8 cellular contexts compared by ENCODE assay signal in the genomic region with DNA sequence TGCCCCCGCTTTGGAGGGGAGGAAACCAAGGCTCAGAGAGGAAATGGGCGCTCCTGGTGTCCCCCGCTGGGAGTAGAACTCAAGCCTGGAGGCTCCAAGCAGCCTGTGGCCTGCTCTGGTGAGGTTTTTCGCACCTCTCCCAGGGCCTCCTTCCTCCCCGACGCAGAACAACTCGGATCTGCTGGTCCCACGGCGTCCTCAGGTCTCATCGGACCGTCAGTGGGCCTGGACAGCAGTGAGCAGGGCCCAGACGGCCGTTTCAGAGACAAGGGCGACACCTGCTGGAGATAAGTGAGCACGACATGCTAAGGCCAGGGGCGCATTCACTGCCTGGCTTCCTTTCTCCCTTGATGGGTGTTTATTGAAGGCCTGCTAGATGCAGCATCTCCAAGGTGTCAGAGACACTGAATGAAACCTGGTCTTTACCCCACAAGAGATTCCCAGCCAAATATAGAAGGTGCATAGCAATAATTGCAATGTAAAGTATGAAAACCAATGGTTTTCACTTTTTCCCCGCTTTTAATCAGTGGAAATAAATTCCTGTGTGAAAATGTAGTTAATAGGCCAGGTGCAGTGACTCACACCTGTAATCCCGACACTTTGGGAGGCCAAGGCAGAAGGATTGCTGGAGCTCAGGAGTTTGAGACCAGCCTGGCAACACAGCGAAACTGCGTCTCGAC. TPM values are rescaled to one million over a fixed set of nuclear protein-coding genes. Genes with fewer than 3 reads are reported as not detected.
DNase-seq lines count a peak whose midpoint lies in the region; ATAC-seq and TF ChIP-seq lines count a peak whose summit lies in the region.

No MANE protein-coding gene starts in this region.

- intact Hi-C loops in psoas muscle (cut with DNase I) (loop anchor here (1.0 to 10.0 kb wide), 5 partner anchors 251 to 444 kb away; a partner anchor contains a TSS), aorta (cut with DNase I) (loop anchor here (1.0 to 10.0 kb wide), 5 partner anchors 252 to 446 kb away; a partner anchor contains a TSS)

- H3K27me3 ChIP-seq in cardiac muscle cell (no peaks in the 10 kb centered on the region), psoas muscle (ENCODE audit: insufficient read depth in 3 of 3, low read length in 2 of 3) (peaks cover 0 to 7% (median 0%) of the 10 kb centered on the region in 3 donors), aorta (ENCODE audit: control insufficient read depth in 1 of 2, insufficient read depth in 2 of 2, low read length in 1 of 2) (no peaks in the 10 kb centered on the region)

- H3K36me3 ChIP-seq in cardiac muscle cell (no peaks in the 10 kb centered on the region), psoas muscle (ENCODE audit: insufficient read depth in 1 of 2, low read depth in 1 of 2) (no peaks in the 10 kb centered on the region), aorta (ENCODE audit: control insufficient read depth in 1 of 2, insufficient read depth in 2 of 2, low read length in 1 of 2) (no peaks in the 10 kb centered on the region)

- peak; percentile 99 for ATAC-seq in SK-N-SH treated with all-trans-retinoic acid at 6 μM for 48 hours
- ATAC-seq in psoas muscle, result peak; percentile 95 to 99 (median 96)
- peak; percentile 91 for ATAC-seq in aorta (ENCODE audit: low FRiP score)

- H3K27ac ChIP-seq in cardiac muscle cell, result no peak overlapping the region
- no peak overlapping the region for H3K27ac ChIP-seq in psoas muscle
- H3K27ac ChIP-seq in aorta (ENCODE audit: low read depth in 1 of 2, low read length in 2 of 2), result no peak overlapping the region

- H3K9me3 ChIP-seq in cardiac muscle cell (ENCODE audit: low read depth) (no peaks in the 10 kb centered on the region), psoas muscle (no peaks in the 10 kb centered on the region), aorta (ENCODE audit: control insufficient read depth, low read length) (no peaks in the 10 kb centered on the region)

- no peak overlapping the region for H3K4me3 ChIP-seq in cardiac muscle cell
- H3K4me3 ChIP-seq in psoas muscle, result no peak overlapping the region
- no peak overlapping the region for H3K4me3 ChIP-seq in aorta (ENCODE audit: low read length in 2 of 2)

- 30 to 32% (median 31%) methylated on average over 21 of the region's 21 CpGs for WGBS in psoas muscle, 3 donors
- 30% methylated on average over 21 of the region's 21 CpGs for WGBS in aorta, 2 donors

- DNase-seq in DMS53 (lab: John Stamatoyannopoulos, UW) (peak; percentile 80), H4 (ENCODE audit: low spot score) (peak; percentile 63), NCI-H1048 (lab: John Stamatoyannopoulos, UW) (peak; percentile 9), cardiac muscle cell (ENCODE audit: low read depth in 1 of 2, low spot score in 1 of 2) (peak; percentile 80 to 85), psoas muscle (peak; percentile 70 to 87), aorta (peak; percentile 75 to 90)
- peak; percentile 69 for DNase-seq in activated naive CD4-positive, alpha-beta T cell treated with anti-CD3 and anti-CD28 coated beads, Interleukin-2, amount 50 U/mL, for 16 hours

- TF ChIP-seq CTCF in cardiac muscle cell (IDR thresholded peaks at IDR 0.05; ENCODE audit: low read depth, low read length), result peak; percentile 95
- peak; percentile 96 for TF ChIP-seq CTCF in psoas muscle (IDR thresholded peaks at IDR 0.05)

- peaks cover under 1% of the 10 kb centered on the region for H3K4me1 ChIP-seq in cardiac muscle cell (ENCODE audit: low read depth)
- H3K4me1 ChIP-seq in psoas muscle, result no peaks in the 10 kb centered on the region
- no peaks in the 10 kb centered on the region for H3K4me1 ChIP-seq in aorta (ENCODE audit: control insufficient read depth in 1 of 2, insufficient read depth in 2 of 2, low read length in 2 of 2)

TF ChIP-seq in SK-N-SH treated with all-trans-retinoic acid at 6 μM for 48 hours, 23 proteins besides CTCF, POLR2A, EP300 and RAD21 (continues in another document):
- TF ChIP-seq SNAI2 (CRISPR knock-in tag; IDR thresholded peaks at IDR 0.05), result no peak
- TF ChIP-seq ISL1 (CRISPR knock-in tag; IDR thresholded peaks at IDR 0.05), result no peak
- TF ChIP-seq ARNTL (CRISPR knock-in tag; IDR thresholded peaks at IDR 0.05; ENCODE audit: borderline replicate concordance, low read depth), result no peak
- TF ChIP-seq, protein P1, sequence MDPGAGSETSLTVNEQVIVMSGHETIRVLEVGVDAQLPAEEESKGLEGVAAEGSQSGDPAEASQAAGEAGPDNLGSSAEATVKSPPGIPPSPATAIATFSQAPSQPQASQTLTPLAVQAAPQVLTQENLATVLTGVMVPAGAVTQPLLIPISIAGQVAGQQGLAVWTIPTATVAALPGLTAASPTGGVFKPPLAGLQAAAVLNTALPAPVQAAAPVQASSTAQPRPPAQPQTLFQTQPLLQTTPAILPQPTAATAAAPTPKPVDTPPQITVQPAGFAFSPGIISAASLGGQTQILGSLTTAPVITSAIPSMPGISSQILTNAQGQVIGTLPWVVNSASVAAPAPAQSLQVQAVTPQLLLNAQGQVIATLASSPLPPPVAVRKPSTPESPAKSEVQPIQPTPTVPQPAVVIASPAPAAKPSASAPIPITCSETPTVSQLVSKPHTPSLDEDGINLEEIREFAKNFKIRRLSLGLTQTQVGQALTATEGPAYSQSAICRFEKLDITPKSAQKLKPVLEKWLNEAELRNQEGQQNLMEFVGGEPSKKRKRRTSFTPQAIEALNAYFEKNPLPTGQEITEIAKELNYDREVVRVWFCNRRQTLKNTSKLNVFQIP (CRISPR knock-in tag; IDR thresholded peaks at IDR 0.05; ENCODE audit: borderline replicate concordance, low read depth), result no peak
- no peak for TF ChIP-seq TOX (CRISPR knock-in tag; IDR thresholded peaks at IDR 0.05; ENCODE audit: borderline replicate concordance)
- TF ChIP-seq RARB (CRISPR knock-in tag; IDR thresholded peaks at IDR 0.05), result no peak
- TF ChIP-seq, protein P2, sequence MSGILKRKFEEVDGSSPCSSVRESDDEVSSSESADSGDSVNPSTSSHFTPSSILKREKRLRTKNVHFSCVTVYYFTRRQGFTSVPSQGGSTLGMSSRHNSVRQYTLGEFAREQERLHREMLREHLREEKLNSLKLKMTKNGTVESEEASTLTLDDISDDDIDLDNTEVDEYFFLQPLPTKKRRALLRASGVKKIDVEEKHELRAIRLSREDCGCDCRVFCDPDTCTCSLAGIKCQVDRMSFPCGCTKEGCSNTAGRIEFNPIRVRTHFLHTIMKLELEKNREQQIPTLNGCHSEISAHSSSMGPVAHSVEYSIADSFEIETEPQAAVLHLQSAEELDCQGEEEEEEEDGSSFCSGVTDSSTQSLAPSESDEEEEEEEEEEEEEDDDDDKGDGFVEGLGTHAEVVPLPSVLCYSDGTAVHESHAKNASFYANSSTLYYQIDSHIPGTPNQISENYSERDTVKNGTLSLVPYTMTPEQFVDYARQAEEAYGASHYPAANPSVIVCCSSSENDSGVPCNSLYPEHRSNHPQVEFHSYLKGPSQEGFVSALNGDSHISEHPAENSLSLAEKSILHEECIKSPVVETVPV (CRISPR knock-in tag; IDR thresholded peaks at IDR 0.05), result no peak
- no peak for TF ChIP-seq TCF4 (CRISPR knock-in tag; IDR thresholded peaks at IDR 0.05; ENCODE audit: borderline replicate concordance)
- TF ChIP-seq, protein P3, sequence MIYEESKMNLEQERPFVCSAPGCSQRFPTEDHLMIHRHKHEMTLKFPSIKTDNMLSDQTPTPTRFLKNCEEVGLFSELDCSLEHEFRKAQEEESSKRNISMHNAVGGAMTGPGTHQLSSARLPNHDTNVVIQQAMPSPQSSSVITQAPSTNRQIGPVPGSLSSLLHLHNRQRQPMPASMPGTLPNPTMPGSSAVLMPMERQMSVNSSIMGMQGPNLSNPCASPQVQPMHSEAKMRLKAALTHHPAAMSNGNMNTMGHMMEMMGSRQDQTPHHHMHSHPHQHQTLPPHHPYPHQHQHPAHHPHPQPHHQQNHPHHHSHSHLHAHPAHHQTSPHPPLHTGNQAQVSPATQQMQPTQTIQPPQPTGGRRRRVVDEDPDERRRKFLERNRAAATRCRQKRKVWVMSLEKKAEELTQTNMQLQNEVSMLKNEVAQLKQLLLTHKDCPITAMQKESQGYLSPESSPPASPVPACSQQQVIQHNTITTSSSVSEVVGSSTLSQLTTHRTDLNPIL (CRISPR knock-in tag; IDR thresholded peaks at IDR 0.05; ENCODE audit: low read depth), result no peak
- no peak for TF ChIP-seq ZNF565 (CRISPR knock-in tag; conservative IDR thresholded peaks at IDR 0.05; ENCODE audit: low read depth)
- TF ChIP-seq, protein P4, sequence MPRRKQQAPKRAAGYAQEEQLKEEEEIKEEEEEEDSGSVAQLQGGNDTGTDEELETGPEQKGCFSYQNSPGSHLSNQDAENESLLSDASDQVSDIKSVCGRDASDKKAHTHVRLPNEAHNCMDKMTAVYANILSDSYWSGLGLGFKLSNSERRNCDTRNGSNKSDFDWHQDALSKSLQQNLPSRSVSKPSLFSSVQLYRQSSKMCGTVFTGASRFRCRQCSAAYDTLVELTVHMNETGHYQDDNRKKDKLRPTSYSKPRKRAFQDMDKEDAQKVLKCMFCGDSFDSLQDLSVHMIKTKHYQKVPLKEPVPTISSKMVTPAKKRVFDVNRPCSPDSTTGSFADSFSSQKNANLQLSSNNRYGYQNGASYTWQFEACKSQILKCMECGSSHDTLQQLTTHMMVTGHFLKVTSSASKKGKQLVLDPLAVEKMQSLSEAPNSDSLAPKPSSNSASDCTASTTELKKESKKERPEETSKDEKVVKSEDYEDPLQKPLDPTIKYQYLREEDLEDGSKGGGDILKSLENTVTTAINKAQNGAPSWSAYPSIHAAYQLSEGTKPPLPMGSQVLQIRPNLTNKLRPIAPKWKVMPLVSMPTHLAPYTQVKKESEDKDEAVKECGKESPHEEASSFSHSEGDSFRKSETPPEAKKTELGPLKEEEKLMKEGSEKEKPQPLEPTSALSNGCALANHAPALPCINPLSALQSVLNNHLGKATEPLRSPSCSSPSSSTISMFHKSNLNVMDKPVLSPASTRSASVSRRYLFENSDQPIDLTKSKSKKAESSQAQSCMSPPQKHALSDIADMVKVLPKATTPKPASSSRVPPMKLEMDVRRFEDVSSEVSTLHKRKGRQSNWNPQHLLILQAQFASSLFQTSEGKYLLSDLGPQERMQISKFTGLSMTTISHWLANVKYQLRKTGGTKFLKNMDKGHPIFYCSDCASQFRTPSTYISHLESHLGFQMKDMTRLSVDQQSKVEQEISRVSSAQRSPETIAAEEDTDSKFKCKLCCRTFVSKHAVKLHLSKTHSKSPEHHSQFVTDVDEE (CRISPR knock-in tag; IDR thresholded peaks at IDR 0.05), result no peak
- no peak for TF ChIP-seq ZC3H10 (CRISPR knock-in tag; IDR thresholded peaks at IDR 0.05)
- TF ChIP-seq OSR1 (CRISPR knock-in tag; IDR thresholded peaks at IDR 0.05), result no peak
- TF ChIP-seq ESRRG (CRISPR knock-in tag; IDR thresholded peaks at IDR 0.05), result no peak

RNA-seq across cellular contexts. Expression of a gene that starts 26.9 kb away (rescaled TPM):
- 6.7 and 15.7 TPM in 2 replicates for total RNA-seq in H4 (2014; rRNA removed; shearing (Covaris generic))
- total RNA-seq in cardiac muscle cell, result 8.0 and 14.8 TPM in 2 replicates
- 33.9 and 59.7 TPM in 2 replicates for polyA plus RNA-seq in cardiac muscle cell
- 100 to 1,000 TPM in 1 of 4 donors, 10 to 100 TPM in 3; 25.9 to 162 (median 50.2) TPM for total RNA-seq in psoas muscle
- polyA plus RNA-seq in psoas muscle, result 10 to 100 TPM; 13.3 to 22.1 (median 13.7) TPM
- 10 to 100 TPM; 44.1 to 64.6 TPM for total RNA-seq in aorta
- 10 to 100 TPM; 21.0 to 48.2 TPM for polyA plus RNA-seq in aorta

Comparison
In these comparisons a context has a peak if more than half of its experiments do, and no peak if none do; other contexts are left out.
1. DNase-seq: peak in every context shown above with its lines; median percentile 82 in cardiac muscle cell; 82 in aorta; 80 in DMS53; 78 in psoas muscle; 69 in activated naive CD4-positive, alpha-beta T cell treated with anti-CD3 and anti-CD28 coated beads, Interleukin-2, amount 50 U/mL, for 16 hours; 63 in H4; 9 in NCI-H1048.